In genomic region chr19:10742494-10742893, GRCh38 we compare ENCODE assay signal across 18 cellular contexts. TPM values are rescaled to one million over a fixed set of nuclear protein-coding genes. Genes with fewer than 3 reads are reported as not detected.
DNase-seq lines count a peak whose midpoint lies in the region; ATAC-seq and TF ChIP-seq lines count a peak whose summit lies in the region.
"Had no signal": no experiment of that assay in that cellular context is flagged by ENCODE, and none has a peak within 500 bp of the region (broad histone marks: within the 10 kb centered on the region; RNA-seq: fewer than 3 reads in every experiment).

No MANE protein-coding gene starts in this region.

- no peak overlapping the region for H3K4me3 Mint-ChIP-seq in activated naive CD8-positive, alpha-beta T cell
- H3K4me3 Mint-ChIP-seq in activated naive CD8-positive, alpha-beta T cell treated with anti-CD3 and anti-CD28 coated beads, Interleukin-2, amount 50 U/mL, for 24 hours = no peak overlapping the region
- H3K4me3 Mint-ChIP-seq: activated T-helper 1 cell treated with anti-CD3 and anti-CD28 coated beads, Interleukin-12 subunit alpha, Interleukin-12 subunit beta, Interleukin-2, Interleukin-4 antibody, amounts not matched to agents 30 ng/mL and 10 ng/mL and 1 ng/mL, durations not matched to agents 14 hours and 24 hours and 36 hours had no signal

- H3K27ac ChIP-seq in right lobe of liver = no peak overlapping the region
- H3K27ac ChIP-seq in substantia nigra (ENCODE audit: low read depth, low read length, poor library complexity, severe bottlenecking) = peak overlapping the region; percentile 58
- H3K27ac ChIP-seq: HL-60 had no signal

- intact Hi-C loops in right lobe of liver (cut with DNase I) = no loop called here

- no peak for TF ChIP-seq POLR2A in right lobe of liver (IDR thresholded peaks at IDR 0.05)

- H3K9me3 Mint-ChIP-seq in activated naive CD8-positive, alpha-beta T cell (ENCODE audit: low read depth) = no peaks in the 10 kb centered on the region
- no peaks in the 10 kb centered on the region for H3K9me3 Mint-ChIP-seq in activated naive CD8-positive, alpha-beta T cell treated with anti-CD3 and anti-CD28 coated beads, Interleukin-2, amount 50 U/mL, for 24 hours

- H3K27me3 ChIP-seq in right lobe of liver = no peaks in the 10 kb centered on the region

- peaks cover 3 to 41% (median 15%) of the 10 kb centered on the region in 4 donors for H3K4me1 ChIP-seq in right lobe of liver

- no peaks in the 10 kb centered on the region for H3K9me3 ChIP-seq in right lobe of liver

- 51% methylated on average over 3 of the region's 4 CpGs for whole genome bisulfite sequencing in right lobe of liver (ENCODE audit: insufficient coverage, low coverage, low lambda C conversion rate, missing lambda C conversion rate)

- H3K27me3 Mint-ChIP-seq in activated naive CD8-positive, alpha-beta T cell = no peaks in the 10 kb centered on the region
- H3K27me3 Mint-ChIP-seq in activated naive CD8-positive, alpha-beta T cell treated with anti-CD3 and anti-CD28 coated beads, Interleukin-2, amount 50 U/mL, for 24 hours = no peaks in the 10 kb centered on the region

- ATAC-seq in activated naive CD8-positive, alpha-beta T cell treated with anti-CD3 and anti-CD28 coated beads, Interleukin-2, amount 50 U/mL, for 24 hours = no peak
- ATAC-seq in right lobe of liver (peak in 3 of 4 donors; percentile 15 to 61 (median 28)), HG02759 (IDR thresholded peaks at IDR 0.05; ENCODE audit: unreplicated experiment) (no peak), HG02642 (IDR thresholded peaks at IDR 0.05; ENCODE audit: poor library complexity, unreplicated experiment) (no peak)

- peaks cover 40% of the 10 kb centered on the region for H3K4me1 Mint-ChIP-seq in activated naive CD8-positive, alpha-beta T cell (ENCODE audit: low read depth)
- H3K4me1 Mint-ChIP-seq in activated naive CD8-positive, alpha-beta T cell treated with anti-CD3 and anti-CD28 coated beads, Interleukin-2, amount 50 U/mL, for 24 hours = peaks cover 47% of the 10 kb centered on the region

- H3K27ac Mint-ChIP-seq in activated naive CD8-positive, alpha-beta T cell = peak overlapping the region; percentile 58
- H3K27ac Mint-ChIP-seq in activated naive CD8-positive, alpha-beta T cell treated with anti-CD3 and anti-CD28 coated beads, Interleukin-2, amount 50 U/mL, for 24 hours = no peak overlapping the region
- H3K27ac Mint-ChIP-seq: activated T-helper 1 cell treated with anti-CD3 and anti-CD28 coated beads, Interleukin-12 subunit alpha, Interleukin-12 subunit beta, Interleukin-2, Interleukin-4 antibody, amounts not matched to agents 30 ng/mL and 10 ng/mL and 1 ng/mL, durations not matched to agents 14 hours and 24 hours and 36 hours had no signal

- H3K4me3 ChIP-seq in right lobe of liver = no peak overlapping the region
- H3K4me3 ChIP-seq: skin epidermis had no signal

- TF ChIP-seq CTCF in right lobe of liver (IDR thresholded peaks at IDR 0.05) = no peak

- no peaks in the 10 kb centered on the region for H3K36me3 ChIP-seq in right lobe of liver

- H3K36me3 Mint-ChIP-seq in activated naive CD8-positive, alpha-beta T cell = peaks cover 2% of the 10 kb centered on the region
- peaks cover 14% of the 10 kb centered on the region for H3K36me3 Mint-ChIP-seq in activated naive CD8-positive, alpha-beta T cell treated with anti-CD3 and anti-CD28 coated beads, Interleukin-2, amount 50 U/mL, for 24 hours (ENCODE audit: low read depth)

- no peak for DNase-seq in activated naive CD8-positive, alpha-beta T cell treated with anti-CD3 and anti-CD28 coated beads, Interleukin-2, amount 50 U/mL, for 24 hours
- DNase-seq in cerebellum (ENCODE audit: low spot score) (peak; percentile 88), right lobe of liver (no peak), substantia nigra (lab: John Stamatoyannopoulos, UW) (peak in 5 of 49 donors; percentile 4 to 56 (median 33)), NCI-H1694 treated with DMSO at 0.1 percent for 48 hours (lab: John Stamatoyannopoulos, UW) (no peak)
- DNase-seq: activated CD4-positive, alpha-beta T cell treated with anti-CD3 and anti-CD28 coated beads for 4 hours; HCEC 1CT; Karpas-422; left cardiac atrium; NCI-H1417 treated with DMSO at 0.1 percent for 48 hours; NCI-H524; T-helper 1 cell had no signal

RNA-seq across cellular contexts. Expression of gene DNM2, which starts 24.6 kb away (rescaled TPM):
- total RNA-seq in cerebellum (67.1 TPM), right lobe of liver (10 to 100 TPM; 54.0 to 86.9 (median 68.3) TPM)

RNA-seq across cellular contexts. Expression of gene QTRT1, which starts 41.3 kb away (rescaled TPM):
- 28.1 TPM for total RNA-seq in cerebellum
- total RNA-seq in right lobe of liver = 10 to 100 TPM; 19.0 to 30.2 (median 26.8) TPM

Comparison
In these comparisons a context has a peak if more than half of its experiments do, and no peak if none do; other contexts are left out.
1. ATAC-seq: peak in right lobe of liver (3 of 4); none in activated naive CD8-positive, alpha-beta T cell treated with anti-CD3 and anti-CD28 coated beads, Interleukin-2, amount 50 U/mL, for 24 hours (single experiment), HG02759 (single experiment) and HG02642 (single experiment).